In the genomic region with DNA sequence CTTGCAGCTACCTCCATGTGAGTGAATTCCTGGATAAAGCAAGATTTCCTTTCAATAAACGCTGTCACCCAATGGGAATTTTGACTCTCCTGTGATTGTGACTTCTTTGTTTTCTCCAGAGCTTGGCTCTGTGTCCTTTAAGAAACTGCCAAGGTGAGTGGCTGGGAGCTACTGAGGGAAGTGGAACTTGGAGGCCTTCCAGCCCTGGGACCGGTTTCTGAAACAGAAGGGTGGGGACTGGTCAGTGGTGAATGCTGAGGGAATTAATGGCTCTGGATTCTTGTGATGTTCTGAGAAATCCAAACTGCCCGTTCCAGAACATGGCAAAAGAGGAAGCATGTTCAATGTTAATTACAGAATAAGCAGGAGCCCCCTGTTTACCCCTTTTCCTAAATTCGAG, we compare ENCODE assay signal across 1 cellular context.
TF ChIP-seq lines count a peak whose summit lies in the region.

No MANE protein-coding gene starts in this region.

TF ChIP-seq in WTC11, 78 proteins besides CTCF, POLR2A, EP300 and RAD21 (continued from another document):
- TF ChIP-seq, protein P1, sequence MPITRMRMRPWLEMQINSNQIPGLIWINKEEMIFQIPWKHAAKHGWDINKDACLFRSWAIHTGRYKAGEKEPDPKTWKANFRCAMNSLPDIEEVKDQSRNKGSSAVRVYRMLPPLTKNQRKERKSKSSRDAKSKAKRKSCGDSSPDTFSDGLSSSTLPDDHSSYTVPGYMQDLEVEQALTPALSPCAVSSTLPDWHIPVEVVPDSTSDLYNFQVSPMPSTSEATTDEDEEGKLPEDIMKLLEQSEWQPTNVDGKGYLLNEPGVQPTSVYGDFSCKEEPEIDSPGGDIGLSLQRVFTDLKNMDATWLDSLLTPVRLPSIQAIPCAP (CRISPR knock-in tag; IDR thresholded peaks at IDR 0.05) = no peak
- no peak for TF ChIP-seq ZNF671 (CRISPR knock-in tag; IDR thresholded peaks at IDR 0.05)
- no peak for TF ChIP-seq HMGA2 (CRISPR knock-in tag; IDR thresholded peaks at IDR 0.05)
- no peak for TF ChIP-seq TEAD4 (CRISPR knock-in tag; IDR thresholded peaks at IDR 0.05)
- no peak for TF ChIP-seq ATF1 (CRISPR knock-in tag; IDR thresholded peaks at IDR 0.05)
- no peak for TF ChIP-seq IRF2 (CRISPR knock-in tag; IDR thresholded peaks at IDR 0.05; ENCODE audit: borderline replicate concordance, low read depth)
